1 cellular context compared by ENCODE assay signal in genomic region chr2:187580462-187581124, GRCh38.
TF ChIP-seq lines count a peak whose summit lies in the region.

No MANE protein-coding gene starts in this region.

TF ChIP-seq in GM23338, 12 proteins besides CTCF, POLR2A, EP300 and RAD21 (continued from another document):
- TF ChIP-seq REST (IDR thresholded peaks at IDR 0.05; ENCODE audit: unreplicated experiment) (no peak), NANOG (IDR thresholded peaks at IDR 0.05; ENCODE audit: borderline replicate concordance) (no peak), ZNF462 (CRISPR knock-in tag; IDR thresholded peaks at IDR 0.05) (no peak), ZNF331 (CRISPR knock-in tag; IDR thresholded peaks at IDR 0.05; ENCODE audit: low read depth) (no peak), JUNB (IDR thresholded peaks at IDR 0.05; ENCODE audit: unreplicated experiment) (no peak), POLR2AphosphoS5 (IDR thresholded peaks at IDR 0.05; ENCODE audit: low read depth) (no peak), ZNF114 (CRISPR knock-in tag; IDR thresholded peaks at IDR 0.05) (no peak), EZH2phosphoT487 (IDR thresholded peaks at IDR 0.05; ENCODE audit: unreplicated experiment) (no peak), ETS1 (IDR thresholded peaks at IDR 0.05) (no peak)
TF ChIP-seq in GM23338: peak in this region for 0.
